Comparison of ENCODE assay signal across 8 cellular contexts in genomic region chr7:151060113-151060415, GRCh38. TPM values are rescaled to one million over a fixed set of nuclear protein-coding genes. Genes with fewer than 3 reads are reported as not detected.
DNase-seq lines count a peak whose midpoint lies in the region; FAIRE-seq and TF ChIP-seq lines count a peak whose summit lies in the region.

No MANE protein-coding gene starts in this region.

- no peaks in the 10 kb centered on the region for H3K9me3 ChIP-seq in A673 (ENCODE audit: low read depth, low read length, poor library complexity, severe bottlenecking)
- H3K9me3 ChIP-seq in mucosa of rectum (ENCODE audit: control insufficient read depth in 2 of 2, low read length in 2 of 2): no peaks in the 10 kb centered on the region

- H3K4me3 Mint-ChIP-seq in IgD-negative memory B cell: peak overlapping the region; percentile 89 to 99 (median 98)

- H3K36me3 ChIP-seq in A673 (ENCODE audit: insufficient read depth, low read length, poor library complexity, severe bottlenecking) (peaks cover 10% of the 10 kb centered on the region), bronchial epithelial cell (ENCODE audit: control insufficient read depth, insufficient read depth, low read length) (peaks cover 8% of the 10 kb centered on the region), mucosa of rectum (ENCODE audit: control insufficient read depth in 2 of 2, insufficient read depth in 2 of 2, low read length in 2 of 2) (peaks cover 3 to 10% of the 10 kb centered on the region in 2 donors)

- H3K4me1 Mint-ChIP-seq in IgD-negative memory B cell: peaks cover 9 to 11% (median 9%) of the 10 kb centered on the region in 3 donors

- intact Hi-C loops in A673 (cut with micrococcal nuclease; ENCODE audit: unreplicated experiment): no loop called here
- intact Hi-C loops in head of caudate nucleus (cut with DNase I): no loop called here

- H3K27ac ChIP-seq in A673 (ENCODE audit: low read depth, low read length, poor library complexity, severe bottlenecking): peak overlapping the region; percentile 78
- H3K27ac ChIP-seq in mucosa of rectum (ENCODE audit: low read depth in 2 of 2, low read length in 2 of 2): peak overlapping the region; percentile 97 to 98

- BruUV-seq in A673 (replicated peaks; lab: Mats Ljungman, UMichigan): no TSS peak

- H3K9ac ChIP-seq in mucosa of rectum (ENCODE audit: low read depth in 1 of 2, low read length in 2 of 2): peak overlapping the region; percentile 63 to 90

- DNase-seq in A673 (ENCODE audit: low spot score) (no peak), bronchial epithelial cell (ENCODE audit: low read depth) (no peak), head of caudate nucleus (no peak), retina (no peak), iPS-NIHi7 (ENCODE audit: extremely low spot score) (no peak), NCI-H1930 (lab: John Stamatoyannopoulos, UW) (no peak)

- H3K4me3 ChIP-seq in A673 (ENCODE audit: low read depth, low read length, poor library complexity, severe bottlenecking): peak overlapping the region; percentile 99
- H3K4me3 ChIP-seq in bronchial epithelial cell (ENCODE audit: low read depth, low read length): peak overlapping the region; percentile 48
- peak overlapping the region; percentile 86 to 98 for H3K4me3 ChIP-seq in mucosa of rectum (ENCODE audit: low read length in 2 of 2)

- no peak; the same call in 1 of the 2 replicates for TF ChIP-seq CTCF in A673 (conservative IDR thresholded peaks at IDR 0.05; ENCODE audit: low read depth, low read length)
- TF ChIP-seq CTCF in bronchial epithelial cell (IDR thresholded peaks at IDR 0.05; ENCODE audit: insufficient read depth, low read length, severe bottlenecking): no peak

- no peaks in the 10 kb centered on the region for H3K27me3 ChIP-seq in A673 (replicated peaks; ENCODE audit: insufficient read depth, low read depth, low read length, poor library complexity)
- H3K27me3 ChIP-seq in bronchial epithelial cell (ENCODE audit: control insufficient read depth, insufficient read depth, low read length): no peaks in the 10 kb centered on the region
- H3K27me3 ChIP-seq in mucosa of rectum (ENCODE audit: control insufficient read depth in 2 of 2, insufficient read depth in 2 of 2, low read length in 2 of 2): no peaks in the 10 kb centered on the region

- H3K27ac Mint-ChIP-seq in IgD-negative memory B cell: peak overlapping the region; percentile 23 to 96 (median 31)

- no peaks in the 10 kb centered on the region for H3K27me3 Mint-ChIP-seq in IgD-negative memory B cell

- FAIRE-seq in bronchial epithelial cell (lab: Jason Lieb, UNC): no peak

- CTCF ChIA-PET in A673 (lab: Charles Lee): interaction anchor here (1.0 kb wide), 1 partner anchor 32 kb away, joined by 3 read pairs; the partner anchor contains the start of gene ABCB8

- H3K4me1 ChIP-seq in A673 (ENCODE audit: insufficient read depth, low read length, poor library complexity, severe bottlenecking) (peaks cover 34% of the 10 kb centered on the region), mucosa of rectum (ENCODE audit: control insufficient read depth in 2 of 2, insufficient read depth in 2 of 2, low read length in 2 of 2) (peaks cover 47 to 49% of the 10 kb centered on the region in 2 donors)

- no peaks in the 10 kb centered on the region for H3K36me3 Mint-ChIP-seq in IgD-negative memory B cell

- H3K9me3 Mint-ChIP-seq in IgD-negative memory B cell: no peaks in the 10 kb centered on the region

- POLR2A ChIA-PET in A673 (lab: Charles Lee; ENCODE audit: low non-redundant PET): no interaction called here

RNA-seq across cellular contexts. Expression of gene SLC4A2, which starts 0.7 kb away (rescaled TPM):
- total RNA-seq in A673 (2021) (213 and 222 TPM in 2 replicates), bronchial epithelial cell (33.2 and 38.9 TPM in 2 replicates)
- polyA plus RNA-seq in IgD-negative memory B cell: 17.8 TPM

RNA-seq across cellular contexts. Expression of gene CDK5, which starts 2.4 kb away (rescaled TPM):
- 21.1 and 25.7 TPM in 2 replicates for total RNA-seq in A673 (2021)
- polyA plus RNA-seq in IgD-negative memory B cell: 11.4 TPM
- 11.6 and 12.4 TPM in 2 replicates for total RNA-seq in bronchial epithelial cell

RNA-seq across cellular contexts. Expression of gene ASIC3, which starts 11.7 kb away (rescaled TPM):
- total RNA-seq in A673 (2021) (4.5 and 6.7 TPM in 2 replicates), bronchial epithelial cell (under 0.01 and 0.26 TPM in 2 replicates)
- polyA plus RNA-seq in IgD-negative memory B cell: not detected

RNA-seq across cellular contexts. Expression of gene FASTK, which starts 20.5 kb away (rescaled TPM):
- total RNA-seq in A673 (2021) (70.8 and 80.5 TPM in 2 replicates), bronchial epithelial cell (51.6 and 65.8 TPM in 2 replicates)
- 55.4 TPM for polyA plus RNA-seq in IgD-negative memory B cell

RNA-seq across cellular contexts. Expression of gene TMUB1, which starts 23.2 kb away (rescaled TPM):
- total RNA-seq in A673 (2021) (43.8 and 44.7 TPM in 2 replicates), bronchial epithelial cell (9.0 and 11.6 TPM in 2 replicates)
- 72.6 TPM for polyA plus RNA-seq in IgD-negative memory B cell

Comparison
In these comparisons a context has a peak if more than half of its experiments do, and no peak if none do; other contexts are left out.
1. H3K4me3 ChIP-seq: peak in every context shown above with its lines; median percentile 99 in A673; 92 in mucosa of rectum; 48 in bronchial epithelial cell.